Comparison of ENCODE assay signal across 27 cellular contexts in the genomic region with DNA sequence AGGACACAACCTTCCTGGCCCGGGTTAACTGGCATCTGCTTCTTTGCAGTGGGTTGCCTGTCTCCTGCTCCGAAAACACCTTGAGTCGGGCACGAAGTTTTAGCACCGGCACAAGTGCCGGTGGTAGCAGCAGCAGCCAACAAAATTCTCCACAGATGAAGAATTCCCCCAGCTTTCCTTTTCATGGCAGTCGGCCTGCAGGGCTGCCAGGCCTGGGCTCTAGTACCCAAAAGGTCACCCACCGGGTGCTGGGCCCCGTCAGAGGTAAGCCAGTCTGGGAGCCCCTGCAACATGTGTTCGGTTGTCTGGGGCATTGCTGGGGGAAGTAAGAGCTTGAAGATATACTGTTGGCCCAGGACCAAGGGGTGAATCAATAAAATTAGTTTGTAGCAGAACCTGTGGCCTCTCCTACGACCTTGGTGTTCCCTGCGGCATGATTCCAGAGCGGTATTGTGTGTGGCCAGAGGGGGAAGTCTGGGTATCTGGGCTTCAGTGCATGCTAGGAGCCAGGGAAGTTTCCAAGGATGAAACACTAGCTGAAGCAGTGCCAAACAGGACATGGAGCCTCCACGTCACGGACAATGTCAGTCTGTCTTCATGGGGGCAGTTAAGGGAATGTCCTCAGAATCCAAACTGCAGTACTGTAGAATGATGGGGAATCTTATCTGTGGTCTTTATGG. TPM values are rescaled to one million over a fixed set of nuclear protein-coding genes. Genes with fewer than 3 reads are reported as not detected.
A peak's percentile ranks its signal among the peaks of the same experiment; 100 is the strongest.
DNase-seq lines count a peak whose midpoint lies in the region; ATAC-seq, FAIRE-seq and TF ChIP-seq lines count a peak whose summit lies in the region.
"Had no signal": no experiment of that assay in that cellular context is flagged by ENCODE, and none has a peak within 500 bp of the region (broad histone marks: within the 10 kb centered on the region; RNA-seq: fewer than 3 reads in every experiment).

No MANE protein-coding gene starts in this region.

- CTCF ChIA-PET in H1 (lab: Charles Lee; ENCODE audit: partially characterized antibody), result interaction anchor here (0.8 to 18.3 kb wide), 6 partner anchors 10 to 74 kb away, joined by 3 to 160 read pairs (median 3); a partner anchor contains a TSS

- no peaks in the 10 kb centered on the region for H3K9me3 ChIP-seq in H1 (ENCODE audit: insufficient read depth in 2 of 2, low read depth in 1 of 2, low read length in 1 of 2)
- no peaks in the 10 kb centered on the region for H3K9me3 ChIP-seq in T-helper 17 cell (ENCODE audit: control insufficient read depth, low read length, poor library complexity, severe bottlenecking)
- no peaks in the 10 kb centered on the region for H3K9me3 ChIP-seq in suprapubic skin
- H3K9me3 ChIP-seq: ovary, SK-N-SH, tibial nerve had no signal

- H2AK5ac ChIP-seq in H1 (ENCODE audit: low read depth, low read length), result no peak overlapping the region

- TF ChIP-seq POLR2A in H1 (IDR thresholded peaks at IDR 0.05; ENCODE audit: control extremely low read depth in 1 of 2, low read depth in 2 of 2, low read length in 2 of 2), result no peak
- no peak for TF ChIP-seq POLR2A in suprapubic skin (IDR thresholded peaks at IDR 0.05)

- peaks cover 18% of the 10 kb centered on the region for H3K36me3 Mint-ChIP-seq in natural killer cell treated with Interleukin-12 subunit alpha and Interleukin-12 subunit beta and Interleukin-15 and Interleukin-18, amount 100 ng/mL, for 72 hours
- no peaks in the 10 kb centered on the region for H3K36me3 Mint-ChIP-seq in natural killer cell
- H3K36me3 Mint-ChIP-seq in nephron progenitor cell (ENCODE audit: low read depth), result peaks cover 62% of the 10 kb centered on the region
- H3K36me3 Mint-ChIP-seq in T-helper 17 cell (ENCODE audit: low read depth), result no peaks in the 10 kb centered on the region

- H3K4ac ChIP-seq in H1 (replicated peaks; ENCODE audit: insufficient read length, low read depth, low read length), result no peak overlapping the region

- TF ChIP-seq EP300 in H1 (IDR thresholded peaks at IDR 0.05; ENCODE audit: borderline replicate concordance in 1 of 2, low read depth in 2 of 2, low read length in 2 of 2) (no peak), suprapubic skin (IDR thresholded peaks at IDR 0.05) (no peak)

- no peaks in the 10 kb centered on the region for H3K79me1 ChIP-seq in H1 (ENCODE audit: low read depth, low read length)

- H3K4me1 ChIP-seq in H1 (replicated peaks in 1 of 4; ENCODE audit: control insufficient read depth in 3 of 4, insufficient read depth in 4 of 4, low read length in 3 of 4) (no peaks in the 10 kb centered on the region), suprapubic skin (no peaks in the 10 kb centered on the region)
- H3K4me1 ChIP-seq: tibial nerve had no signal

- peaks cover 0 to 3% of the 10 kb centered on the region in 2 donors for H3K4me1 Mint-ChIP-seq in natural killer cell treated with Interleukin-12 subunit alpha and Interleukin-12 subunit beta and Interleukin-15 and Interleukin-18, amount 100 ng/mL, for 72 hours (ENCODE audit: low read depth in 2 of 2)
- peaks cover 0 to 8% of the 10 kb centered on the region in 2 donors for H3K4me1 Mint-ChIP-seq in natural killer cell
- no peaks in the 10 kb centered on the region for H3K4me1 Mint-ChIP-seq in nephron progenitor cell
- peaks cover 9% of the 10 kb centered on the region for H3K4me1 Mint-ChIP-seq in T-helper 17 cell
- H3K4me1 Mint-ChIP-seq: B cell; H9; stimulated activated naive CD8-positive, alpha-beta T cell treated with anti-CD3 and anti-CD28 coated beads, Interleukin-15, amount 100 ng/mL, for 72 hours had no signal

- intact Hi-C loops in natural killer cell (cut with micrococcal nuclease), result no loop called here

- no peak for FAIRE-seq in H1 (lab: Jason Lieb, UNC)

- no peaks in the 10 kb centered on the region for H3K9me3 Mint-ChIP-seq in natural killer cell treated with Interleukin-12 subunit alpha and Interleukin-12 subunit beta and Interleukin-15 and Interleukin-18, amount 100 ng/mL, for 72 hours
- H3K9me3 Mint-ChIP-seq in natural killer cell (no peaks in the 10 kb centered on the region), nephron progenitor cell (no peaks in the 10 kb centered on the region)
- H3K9me3 Mint-ChIP-seq: H9; naive B cell; stimulated activated naive CD8-positive, alpha-beta T cell treated with anti-CD3 and anti-CD28 coated beads, Interleukin-15, amount 100 ng/mL, for 72 hours; T-helper 1 cell treated with Interleukin-12 subunit alpha and Interleukin-12 subunit beta and Interleukin-4 antibody, amounts not matched to agents 30 μg/mL and 1 μg/mL, for 36 hours had no signal

- 91% methylated on average over 15 of the region's 15 CpGs; no CpG with 5 or more reads in 1 of the 2 experiments for WGBS in H1 (ENCODE audit: extremely low coverage in 1 of 2, insufficient coverage in 1 of 2, insufficient read length in 1 of 2, insufficient replicate concordance in 2 of 2, low coverage in 1 of 2, low lambda C conversion rate in 2 of 2, missing lambda C conversion rate in 1 of 2), 2 experiments
- WGBS in suprapubic skin, result 79% methylated on average over 10 of the region's 15 CpGs

- no peak for TF ChIP-seq CTCF in natural killer cell (IDR thresholded peaks at IDR 0.05)
- no peak for TF ChIP-seq CTCF in H1 (IDR thresholded peaks at IDR 0.05; ENCODE audit: control extremely low read depth in 1 of 3, insufficient read depth in 1 of 3, low read depth in 1 of 3, low read length in 3 of 3)
- no peak for TF ChIP-seq CTCF in nephron progenitor cell (IDR thresholded peaks at IDR 0.05)
- no peak for TF ChIP-seq CTCF in suprapubic skin (IDR thresholded peaks at IDR 0.05)

- no peak overlapping the region for H4K91ac ChIP-seq in H1 (replicated peaks; ENCODE audit: insufficient read length, low read length)

- peaks cover 14 to 48% (median 24%) of the 10 kb centered on the region in 4 experiments for H3K36me3 ChIP-seq in H1 (ENCODE audit: control insufficient read depth in 2 of 4, insufficient read depth in 4 of 4, low read length in 3 of 4)
- H3K36me3 ChIP-seq in suprapubic skin, result peaks cover 51% of the 10 kb centered on the region
- H3K36me3 ChIP-seq: ovary had no signal

- TF ChIP-seq RAD21 in H1 (IDR thresholded peaks at IDR 0.05 in 1 of 2, conservative IDR thresholded peaks at IDR 0.05 in 1 of 2; ENCODE audit: low read depth in 2 of 2, low read length in 2 of 2), result no peak

- no peaks in the 10 kb centered on the region for H3K27me3 ChIP-seq in H1 (replicated peaks in 1 of 4; ENCODE audit: control insufficient read depth in 3 of 4, extremely low read depth in 1 of 4, insufficient read depth in 3 of 4, low read length in 3 of 4)
- H3K27me3 ChIP-seq in suprapubic skin, result no peaks in the 10 kb centered on the region
- H3K27me3 ChIP-seq: ovary, tibial nerve had no signal

- H3K56ac ChIP-seq in H1 (replicated peaks; ENCODE audit: insufficient read length, low read depth, low read length), result no peak overlapping the region

- no peak overlapping the region for H2BK5ac ChIP-seq in H1 (ENCODE audit: low read depth, low read length)

- H3K9ac ChIP-seq in H1 (replicated peaks in 1 of 4; ENCODE audit: extremely low read depth in 1 of 4, low read depth in 3 of 4, low read length in 3 of 4), result no peak overlapping the region
- H3K9ac ChIP-seq: SK-N-SH had no signal

- peaks cover 4 to 7% of the 10 kb centered on the region in 2 experiments for H4K20me1 ChIP-seq in H1 (replicated peaks in 1 of 2; ENCODE audit: control insufficient read depth in 1 of 2, insufficient read depth in 2 of 2, low read length in 2 of 2)

- H4K8ac ChIP-seq in H1 (ENCODE audit: extremely low read depth, insufficient read depth, low read length), result 0 out of 2 replicates have a peak overlapping the region, but pooled peaks have one; percentile 32

- peak; percentile 55 for DNase-seq in natural killer cell treated with Interleukin-12 subunit alpha and Interleukin-12 subunit beta and Interleukin-15 and Interleukin-18, amount 100 ng/mL, for 72 hours (ENCODE audit: low spot score)
- DNase-seq in natural killer cell (no peak), H1 (ENCODE audit: low read depth in 1 of 2, low spot score in 2 of 2) (no peak), nephron progenitor cell (no peak), T-helper 17 cell (no peak), suprapubic skin (ENCODE audit: low spot score in 2 of 2) (no peak), GOT3 (lab: John Stamatoyannopoulos, UW) (no peak), NAMALWA (ENCODE audit: low spot score) (no peak)
- DNase-seq: ACHN; activated CD4-positive, alpha-beta T cell treated with anti-CD3 and anti-CD28 coated beads, Interleukin-2, amount 50 U/mL, for 48 hours; activated T-cell treated with anti-CD3 and anti-CD28 coated beads, Interleukin-2, amount 50 U/mL, for 48 hours; DMS 273 treated with DMSO at 0.1 percent for 48 hours; glutamatergic neuron; H9; midbrain; naive B cell; NCI-H1105; NCI-H1930; NCI-H510A treated with DMSO at 0.1 percent for 48 hours; RPMI8226; SK-N-SH; stimulated activated CD8-positive, alpha-beta memory T cell treated with anti-CD3 and anti-CD28 coated beads, Interleukin-4, amount 100 ng/mL, for 48 hours; stimulated activated naive CD8-positive, alpha-beta T cell treated with anti-CD3 and anti-CD28 coated beads, Interleukin-15, amount 100 ng/mL, for 72 hours had no signal

- H3K27ac Mint-ChIP-seq in natural killer cell treated with Interleukin-12 subunit alpha and Interleukin-12 subunit beta and Interleukin-15 and Interleukin-18, amount 100 ng/mL, for 72 hours, result no peak overlapping the region
- no peak overlapping the region for H3K27ac Mint-ChIP-seq in natural killer cell
- peak overlapping the region; percentile 48 for H3K27ac Mint-ChIP-seq in nephron progenitor cell
- H3K27ac Mint-ChIP-seq in T-helper 17 cell, result no peak overlapping the region
- H3K27ac Mint-ChIP-seq: B cell; H9; T-helper 1 cell treated with Interleukin-12 subunit alpha and Interleukin-12 subunit beta and Interleukin-4 antibody, amounts not matched to agents 30 μg/mL and 1 μg/mL, for 36 hours had no signal

- H2BK15ac ChIP-seq in H1 (ENCODE audit: low read length), result no peak overlapping the region

- H3K4me2 ChIP-seq in H1 (ENCODE audit: insufficient read depth in 1 of 2, low read depth in 2 of 2, low read length in 2 of 2), result no peak overlapping the region
- H3K4me2 ChIP-seq: SK-N-SH had no signal

- POLR2A ChIA-PET in H1 (lab: Charles Lee; ENCODE audit: partially characterized antibody), result interaction anchor here (1.0 to 19.3 kb wide), 4 partner anchors 3 to 75 kb away, joined by 3 to 441 read pairs (median 222); a partner anchor contains a TSS

- no peaks in the 10 kb centered on the region for H3K23me2 ChIP-seq in H1 (ENCODE audit: low read depth, low read length)

- no peak for ATAC-seq in natural killer cell treated with Interleukin-12 subunit alpha and Interleukin-12 subunit beta and Interleukin-15 and Interleukin-18, amount 100 ng/mL, for 72 hours
- ATAC-seq in natural killer cell (no peak), T-helper 17 cell (no peak)
- ATAC-seq: stimulated activated naive CD8-positive, alpha-beta T cell treated with anti-CD3 and anti-CD28 coated beads, Interleukin-15, amount 100 ng/mL, for 72 hours had no signal

- H2BK20ac ChIP-seq in H1 (ENCODE audit: low read length), result no peak overlapping the region

- H3K23ac ChIP-seq in H1 (ENCODE audit: insufficient read length), result no peak overlapping the region

- no peaks in the 10 kb centered on the region for H3K79me2 ChIP-seq in H1 (ENCODE audit: control insufficient read depth in 1 of 2, insufficient read depth in 2 of 2, low read length in 2 of 2)

- no peak overlapping the region for H2BK120ac ChIP-seq in H1 (replicated peaks; ENCODE audit: low read depth, low read length)

- H3K4me3 ChIP-seq in H1 (ENCODE audit: extremely low read depth in 1 of 4, insufficient read depth in 2 of 4, low read depth in 3 of 4, low read length in 4 of 4) (no peak overlapping the region), suprapubic skin (no peak overlapping the region)
- H3K4me3 ChIP-seq: ovary, tibial nerve had no signal

- no peak overlapping the region for H3K4me3 Mint-ChIP-seq in natural killer cell treated with Interleukin-12 subunit alpha and Interleukin-12 subunit beta and Interleukin-15 and Interleukin-18, amount 100 ng/mL, for 72 hours
- H3K4me3 Mint-ChIP-seq in natural killer cell (no peak overlapping the region), nephron progenitor cell (no peak overlapping the region), T-helper 17 cell (no peak overlapping the region)
- H3K4me3 Mint-ChIP-seq: B cell; H9; stimulated activated naive CD8-positive, alpha-beta T cell treated with anti-CD3 and anti-CD28 coated beads, Interleukin-15, amount 100 ng/mL, for 72 hours; T-helper 1 cell treated with Interleukin-12 subunit alpha and Interleukin-12 subunit beta and Interleukin-4 antibody, amounts not matched to agents 30 μg/mL and 1 μg/mL, for 36 hours had no signal

- H3K27me3 Mint-ChIP-seq in natural killer cell treated with Interleukin-12 subunit alpha and Interleukin-12 subunit beta and Interleukin-15 and Interleukin-18, amount 100 ng/mL, for 72 hours, result no peaks in the 10 kb centered on the region
- H3K27me3 Mint-ChIP-seq in natural killer cell (ENCODE audit: low read depth in 2 of 2), result no peaks in the 10 kb centered on the region
- H3K27me3 Mint-ChIP-seq in nephron progenitor cell (ENCODE audit: low read depth, poor library complexity), result no peaks in the 10 kb centered on the region
- no peaks in the 10 kb centered on the region for H3K27me3 Mint-ChIP-seq in T-helper 17 cell
- H3K27me3 Mint-ChIP-seq: B cell; naive B cell; stimulated activated naive CD8-positive, alpha-beta T cell treated with anti-CD3 and anti-CD28 coated beads, Interleukin-15, amount 100 ng/mL, for 72 hours had no signal

- H3K14ac ChIP-seq in H1 (ENCODE audit: insufficient read length), result no peak overlapping the region

- no peak overlapping the region for H3K18ac ChIP-seq in H1 (ENCODE audit: extremely low read depth, low read length)

- no peak overlapping the region for H2BK12ac ChIP-seq in H1 (ENCODE audit: low read depth, low read length)

- H3K27ac ChIP-seq in H1 (ENCODE audit: low read depth, low read length) (no peak overlapping the region), suprapubic skin (no peak overlapping the region)
- H3K27ac ChIP-seq: ovary, tibial nerve had no signal

- no peak overlapping the region for H2AFZ ChIP-seq in H1 (ENCODE audit: low read length)

- H4K5ac ChIP-seq in H1 (ENCODE audit: insufficient read length, low read depth, low read length), result no peak overlapping the region

RNA-seq across cellular contexts. Expression of a gene that starts 7.8 kb away (rescaled TPM):
- 10 to 100 TPM; 12.5 to 20.5 TPM for total RNA-seq in natural killer cell treated with Interleukin-12 subunit alpha and Interleukin-12 subunit beta and Interleukin-15 and Interleukin-18, amount 100 ng/mL, for 72 hours
- total RNA-seq in natural killer cell, result 10 to 100 TPM in 2 of 3 donors, 1 to 10 TPM in 1; 10.0 to 12.0 (median 10.8) TPM
- total RNA-seq in H1 (2021; fragmentation: NEBNext Ultra II Directional; extraction: Animal tissue kit (Norgen Biotek cat#: 25700)), result 45.4 and 51.0 TPM in 2 replicates
- 62.0 and 82.0 TPM in 2 replicates for polyA plus RNA-seq in H1 (2011; rRNA removed)
- polyA plus RNA-seq in H1 (2011; cell fraction: cytosol; rRNA removed), result 61.5 TPM
- polyA plus RNA-seq in H1 (2011; cell fraction: nucleus; rRNA removed), result 68.2 TPM
- polyA plus RNA-seq in H1 (2012, experiment 1 of 2), result 45.8 to 52.7 TPM (median 47.1 TPM) in 4 replicates
- 50.1 TPM for polyA plus RNA-seq in H1 (2012, experiment 2 of 2)
- polyA plus RNA-seq in H1 (2013, experiment 1 of 2), result 31.9 TPM
- polyA plus RNA-seq in H1 (2013, experiment 2 of 2), result 32.3 TPM
- polyA minus RNA-seq in H1 (2011; rRNA and poly(A)+ RNA removed), result 77.2 and 83.3 TPM in 2 replicates
- polyA minus RNA-seq in H1 (2011; cell fraction: cytosol; rRNA and poly(A)+ RNA removed), result 35.4 TPM
- 32.2 TPM for polyA minus RNA-seq in H1 (2011; cell fraction: nucleus; rRNA and poly(A)+ RNA removed)
- 10 to 100 TPM in 1 of 2 donors, 1 to 10 TPM in 1; 8.9 to 10.7 TPM for total RNA-seq in T-helper 17 cell
- 10 to 100 TPM; 15.3 to 18.9 (median 18.5) TPM for total RNA-seq in suprapubic skin

RNA-seq across cellular contexts. Expression of a gene that starts 12.2 kb away (rescaled TPM):
- total RNA-seq in natural killer cell treated with Interleukin-12 subunit alpha and Interleukin-12 subunit beta and Interleukin-15 and Interleukin-18, amount 100 ng/mL, for 72 hours, result 100 to 1,000 TPM; 286 to 393 TPM
- total RNA-seq in natural killer cell (100 to 1,000 TPM; 178 to 207 (median 192) TPM), T-helper 17 cell (100 to 1,000 TPM; 284 to 371 TPM), suprapubic skin (100 to 1,000 TPM in 3 of 4 donors, 10 to 100 TPM in 1; 70.8 to 225 (median 199) TPM)
- 212 and 225 TPM in 2 replicates for total RNA-seq in H1 (2021; fragmentation: NEBNext Ultra II Directional; extraction: Animal tissue kit (Norgen Biotek cat#: 25700))
- 865 and 906 TPM in 2 replicates for polyA plus RNA-seq in H1 (2011; rRNA removed)
- 368 TPM for polyA plus RNA-seq in H1 (2011; cell fraction: cytosol; rRNA removed)
- polyA plus RNA-seq in H1 (2011; cell fraction: nucleus; rRNA removed), result 358 TPM
- 242 to 359 TPM (median 313 TPM) in 4 replicates for polyA plus RNA-seq in H1 (2012, experiment 1 of 2)
- polyA plus RNA-seq in H1 (2012, experiment 2 of 2), result 550 TPM
- polyA plus RNA-seq in H1 (2013, experiment 1 of 2), result 754 TPM
- 766 TPM for polyA plus RNA-seq in H1 (2013, experiment 2 of 2)
- 164 and 185 TPM in 2 replicates for polyA minus RNA-seq in H1 (2011; rRNA and poly(A)+ RNA removed)
- polyA minus RNA-seq in H1 (2011; cell fraction: cytosol; rRNA and poly(A)+ RNA removed), result 376 TPM
- polyA minus RNA-seq in H1 (2011; cell fraction: nucleus; rRNA and poly(A)+ RNA removed), result 147 TPM

RNA-seq across cellular contexts. Expression of a gene that starts 19.1 kb away (rescaled TPM):
- total RNA-seq in natural killer cell treated with Interleukin-12 subunit alpha and Interleukin-12 subunit beta and Interleukin-15 and Interleukin-18, amount 100 ng/mL, for 72 hours, result 10 to 100 TPM in 1 of 2 donors, 1 to 10 TPM in 1; 8.7 to 14.2 TPM
- total RNA-seq in natural killer cell (under 1 TPM; 0.31 to 0.78 (median 0.41) TPM), T-helper 17 cell (1 to 10 TPM in 1 of 2 donors, under 1 TPM in 1; 0.32 to 1.7 TPM), suprapubic skin (10 to 100 TPM in 1 of 4 donors, 1 to 10 TPM in 3; 3.0 to 13.8 (median 5.8) TPM)
- 2.9 and 3.0 TPM in 2 replicates for total RNA-seq in H1 (2021; fragmentation: NEBNext Ultra II Directional; extraction: Animal tissue kit (Norgen Biotek cat#: 25700))
- polyA plus RNA-seq in H1 (2011; rRNA removed), result 1.9 and 3.1 TPM in 2 replicates
- polyA plus RNA-seq in H1 (2011; cell fraction: cytosol; rRNA removed), result 2.0 TPM
- 2.9 TPM for polyA plus RNA-seq in H1 (2011; cell fraction: nucleus; rRNA removed)
- polyA plus RNA-seq in H1 (2012, experiment 1 of 2), result 0.61 to 2.3 TPM (median 1.8 TPM) in 4 replicates
- 1.1 TPM for polyA plus RNA-seq in H1 (2012, experiment 2 of 2)
- 3.0 TPM for polyA plus RNA-seq in H1 (2013, experiment 1 of 2)
- polyA plus RNA-seq in H1 (2013, experiment 2 of 2), result 2.4 TPM
- 0.28 and 0.66 TPM in 2 replicates for polyA minus RNA-seq in H1 (2011; rRNA and poly(A)+ RNA removed)
- 1.9 TPM for polyA minus RNA-seq in H1 (2011; cell fraction: cytosol; rRNA and poly(A)+ RNA removed)
- 1.8 TPM for polyA minus RNA-seq in H1 (2011; cell fraction: nucleus; rRNA and poly(A)+ RNA removed)

RNA-seq across cellular contexts. Expression of a gene that starts 26.5 kb away (rescaled TPM):
- 100 to 1,000 TPM; 132 to 176 TPM for total RNA-seq in natural killer cell treated with Interleukin-12 subunit alpha and Interleukin-12 subunit beta and Interleukin-15 and Interleukin-18, amount 100 ng/mL, for 72 hours
- 10 to 100 TPM; 64.9 to 81.1 (median 79.2) TPM for total RNA-seq in natural killer cell
- total RNA-seq in H1 (2021; fragmentation: NEBNext Ultra II Directional; extraction: Animal tissue kit (Norgen Biotek cat#: 25700)), result 49.7 and 52.7 TPM in 2 replicates
- 71.0 and 100 TPM in 2 replicates for polyA plus RNA-seq in H1 (2011; rRNA removed)
- polyA plus RNA-seq in H1 (2011; cell fraction: cytosol; rRNA removed), result 36.9 TPM
- polyA plus RNA-seq in H1 (2011; cell fraction: nucleus; rRNA removed), result 132 TPM
- polyA plus RNA-seq in H1 (2012, experiment 1 of 2), result 25.4 to 43.5 TPM (median 38.6 TPM) in 4 replicates
- polyA plus RNA-seq in H1 (2012, experiment 2 of 2), result 33.3 TPM
- polyA plus RNA-seq in H1 (2013, experiment 1 of 2), result 52.6 TPM
- 57.2 TPM for polyA plus RNA-seq in H1 (2013, experiment 2 of 2)
- polyA minus RNA-seq in H1 (2011; rRNA and poly(A)+ RNA removed), result 81.3 and 92.0 TPM in 2 replicates
- 34.3 TPM for polyA minus RNA-seq in H1 (2011; cell fraction: cytosol; rRNA and poly(A)+ RNA removed)
- 54.0 TPM for polyA minus RNA-seq in H1 (2011; cell fraction: nucleus; rRNA and poly(A)+ RNA removed)
- 10 to 100 TPM; 42.4 to 47.3 TPM for total RNA-seq in T-helper 17 cell
- total RNA-seq in suprapubic skin, result 10 to 100 TPM; 39.2 to 56.3 (median 44.7) TPM

RNA-seq across cellular contexts. Expression of a gene that starts 27.3 kb away (rescaled TPM):
- 1 to 10 TPM; 2.5 to 5.1 TPM for total RNA-seq in natural killer cell treated with Interleukin-12 subunit alpha and Interleukin-12 subunit beta and Interleukin-15 and Interleukin-18, amount 100 ng/mL, for 72 hours
- 1 to 10 TPM; 3.7 to 4.0 (median 3.8) TPM for total RNA-seq in natural killer cell
- 17.7 and 20.5 TPM in 2 replicates for total RNA-seq in H1 (2021; fragmentation: NEBNext Ultra II Directional; extraction: Animal tissue kit (Norgen Biotek cat#: 25700))
- polyA plus RNA-seq in H1 (2011; rRNA removed), result 11.0 and 14.5 TPM in 2 replicates
- 10.0 TPM for polyA plus RNA-seq in H1 (2011; cell fraction: cytosol; rRNA removed)
- 17.9 TPM for polyA plus RNA-seq in H1 (2011; cell fraction: nucleus; rRNA removed)
- polyA plus RNA-seq in H1 (2012, experiment 1 of 2), result 15.1 to 19.4 TPM (median 16.9 TPM) in 4 replicates
- polyA plus RNA-seq in H1 (2012, experiment 2 of 2), result 12.6 TPM
- 7.6 TPM for polyA plus RNA-seq in H1 (2013, experiment 1 of 2)
- polyA plus RNA-seq in H1 (2013, experiment 2 of 2), result 7.1 TPM
- 6.8 and 9.2 TPM in 2 replicates for polyA minus RNA-seq in H1 (2011; rRNA and poly(A)+ RNA removed)
- 2.9 TPM for polyA minus RNA-seq in H1 (2011; cell fraction: cytosol; rRNA and poly(A)+ RNA removed)
- polyA minus RNA-seq in H1 (2011; cell fraction: nucleus; rRNA and poly(A)+ RNA removed), result 3.9 TPM
- 1 to 10 TPM; 4.5 to 5.4 TPM for total RNA-seq in T-helper 17 cell
- 1 to 10 TPM; 2.8 to 6.3 (median 3.8) TPM for total RNA-seq in suprapubic skin
